16 cellular contexts compared by ENCODE assay signal in genomic region chr20:45985573-45985972, GRCh38. TPM values are rescaled to one million over a fixed set of nuclear protein-coding genes. Genes with fewer than 3 reads are reported as not detected.
DNase-seq lines count a peak whose midpoint lies in the region; ATAC-seq and TF ChIP-seq lines count a peak whose summit lies in the region.
"Had no signal": no experiment of that assay in that cellular context is flagged by ENCODE, and none has a peak within 500 bp of the region (broad histone marks: within the 10 kb centered on the region; RNA-seq: fewer than 3 reads in every experiment).

No MANE protein-coding gene starts in this region.

- H3K27me3 ChIP-seq in HCT116 (ENCODE audit: insufficient read depth, low read length), result no peaks in the 10 kb centered on the region
- H3K27me3 ChIP-seq: BLaER1, testis had no signal

- no peaks in the 10 kb centered on the region for H3K36me3 ChIP-seq in HCT116 (ENCODE audit: control insufficient read depth in 1 of 2, insufficient read depth in 2 of 2, low read length in 2 of 2)
- H3K36me3 ChIP-seq: BLaER1 had no signal

- H4K20me1 ChIP-seq in HCT116 (ENCODE audit: insufficient read depth), result no peaks in the 10 kb centered on the region
- H4K20me1 ChIP-seq: BLaER1 had no signal

- H3K9me2 ChIP-seq in HCT116 (ENCODE audit: insufficient read depth), result no peaks in the 10 kb centered on the region

- peaks cover 0 to 6% of the 10 kb centered on the region in 2 experiments; a peak in 1 of 4 replicates for H3K4me1 ChIP-seq in HCT116 (ENCODE audit: control insufficient read depth in 1 of 2, insufficient read depth in 2 of 2, low read length in 2 of 2)
- H3K4me1 ChIP-seq: BLaER1, testis had no signal

- no peaks in the 10 kb centered on the region for H3K79me2 ChIP-seq in HCT116 (ENCODE audit: insufficient read depth, low read length)

- no peak overlapping the region for H3K27ac ChIP-seq in HCT116 (ENCODE audit: low read depth, low read length)
- H3K27ac ChIP-seq: BLaER1, testis had no signal

- intact Hi-C loops in HCT116 (cut with micrococcal nuclease), result no loop called here

- BruUV-seq in HCT116 (replicated peaks; lab: Mats Ljungman, UMichigan), result no TSS peak

- no peak overlapping the region for H2AFZ ChIP-seq in HCT116 (ENCODE audit: low read depth, low read length, poor library complexity, severe bottlenecking)

- CTCF ChIA-PET in HCT116 (lab: Charles Lee), result interaction anchor here (0.9 to 5.4 kb wide), 2 partner anchors 14 to 446 kb away, joined by 3 to 46 read pairs; partner anchors contain the start of genes WFDC6 and ZNF335

- no peak overlapping the region for H3K4me3 ChIP-seq in HCT116 (replicated peaks in 1 of 2; ENCODE audit: low read depth in 1 of 2, low read length in 2 of 2)
- no peak overlapping the region for H3K4me3 ChIP-seq in fibroblast of villous mesenchyme (ENCODE audit: low read depth, low read length)
- H3K4me3 ChIP-seq: BLaER1, testis had no signal

- POLR2A ChIA-PET in HCT116 (lab: Charles Lee), result no interaction called here

- H3K9me3 ChIP-seq in HCT116 (ENCODE audit: control insufficient read depth in 1 of 2, insufficient read depth in 1 of 2, low read depth in 1 of 2, low read length in 2 of 2), result no peaks in the 10 kb centered on the region
- H3K9me3 ChIP-seq: BLaER1, testis had no signal

- ATAC-seq in HCT116 (no peak), GM18498 (IDR thresholded peaks at IDR 0.05; ENCODE audit: unreplicated experiment) (no peak), GM18861 (IDR thresholded peaks at IDR 0.05; ENCODE audit: unreplicated experiment) (no peak)
- ATAC-seq: esophagus mucosa had no signal

- no peak overlapping the region for H3K9ac ChIP-seq in HCT116 (ENCODE audit: low read length)
- H3K9ac ChIP-seq: BLaER1 had no signal

- RAD21 ChIA-PET in HCT116 (lab: Charles Lee; ENCODE audit: low non-redundant PET in 1 of 2, low total read pairs in 2 of 2, uncharacterized antibody in 2 of 2, unreplicated experiment in 2 of 2), result no interaction called here

- no peak for TF ChIP-seq POLR2A in HCT116 (IDR thresholded peaks at IDR 0.05; ENCODE audit: borderline replicate concordance, extremely low read depth, insufficient read depth, insufficient read length)

- no peak for DNase-seq in AG09319 (ENCODE audit: extremely low read depth, low read depth)
- no peak for DNase-seq in HCT116 (ENCODE audit: low read depth, low spot score)
- DNase-seq in SK-N-DZ (ENCODE audit: low spot score), result peak; percentile 47
- DNase-seq in fibroblast of villous mesenchyme (ENCODE audit: low read depth), result no peak
- DNase-seq in stimulated activated CD4-positive, alpha-beta T cell treated with anti-CD3 and anti-CD28 coated beads, Interleukin-2, amount 100 ng/mL, for 24 hours, result no peak
- DNase-seq in occipital lobe (lab: John Stamatoyannopoulos, UW), result no peak
- DNase-seq: activated CD4-positive, alpha-beta T cell treated with anti-CD3 and anti-CD28 coated beads, Interleukin-2, amount 50 U/mL, for 4 hours; hippocampal formation; NCI-H526; testis had no signal

- no peak overlapping the region for H3K4me2 ChIP-seq in HCT116 (ENCODE audit: low read length)
- H3K4me2 ChIP-seq: BLaER1 had no signal

- peak; percentile 49; the same call in 1 of the 2 replicates for TF ChIP-seq RAD21 in HCT116 (IDR thresholded peaks at IDR 0.05; ENCODE audit: low read depth)

- peak; percentile 2 for TF ChIP-seq CTCF in AG09319 (IDR thresholded peaks at IDR 0.05; ENCODE audit: low read depth, low read length)
- peak in 2 of 3 experiments; percentile 18 to 25; a peak in 2 of 6 replicates for TF ChIP-seq CTCF in HCT116 (IDR thresholded peaks at IDR 0.05 in 2 of 3, conservative IDR thresholded peaks at IDR 0.05 in 1 of 3; ENCODE audit: borderline replicate concordance in 1 of 3, insufficient read depth in 1 of 3, low read depth in 2 of 3, low read length in 2 of 3)
- TF ChIP-seq CTCF in fibroblast of villous mesenchyme (IDR thresholded peaks at IDR 0.05; ENCODE audit: insufficient read depth, low read depth, low read length), result peak; percentile 24

TF ChIP-seq in HCT116, 20 proteins besides CTCF, POLR2A, EP300 and RAD21:
- no peak for TF ChIP-seq MAX (IDR thresholded peaks at IDR 0.05)
- no peak for TF ChIP-seq EGR1 (IDR thresholded peaks at IDR 0.05; ENCODE audit: low read depth)
- TF ChIP-seq ZBTB33 (IDR thresholded peaks at IDR 0.05; ENCODE audit: extremely low read depth, insufficient replicate concordance, low read length), result no peak
- no peak for TF ChIP-seq SRF (IDR thresholded peaks at IDR 0.05; ENCODE audit: low read depth)
- no peak for TF ChIP-seq JUND (IDR thresholded peaks at IDR 0.05)
- TF ChIP-seq FOSL1 (IDR thresholded peaks at IDR 0.05; ENCODE audit: low read depth), result no peak
- TF ChIP-seq REST (IDR thresholded peaks at IDR 0.05; ENCODE audit: low read depth), result no peak
- TF ChIP-seq ZFX (IDR thresholded peaks at IDR 0.05), result no peak
- no peak for TF ChIP-seq ELF1 (IDR thresholded peaks at IDR 0.05; ENCODE audit: borderline replicate concordance, low read depth)
- TF ChIP-seq SP1 (IDR thresholded peaks at IDR 0.05; ENCODE audit: low read depth), result no peak

RNA-seq across cellular contexts. Expression of gene ZNF335, which starts 13.6 kb away (rescaled TPM):
- total RNA-seq in HCT116 (2021; ENCODE audit: unreplicated experiment), result 20.8 TPM
- 17.5 and 19.2 TPM in 2 replicates for polyA plus RNA-seq in HCT116 (2012)
- 14.4 and 15.1 TPM in 2 replicates for polyA plus RNA-seq in SK-N-DZ (2014; cell fraction: cytosol; rRNA removed)
- polyA plus RNA-seq in SK-N-DZ (2014; cell fraction: nucleus; rRNA removed), result 33.7 and 53.1 TPM in 2 replicates
- total RNA-seq in fibroblast of villous mesenchyme, result 17.7 and 19.6 TPM in 2 replicates
- total RNA-seq in occipital lobe, result 13.9 TPM

RNA-seq across cellular contexts. Expression of gene MMP9, which starts 23.1 kb away (rescaled TPM):
- total RNA-seq in HCT116 (2021; ENCODE audit: unreplicated experiment), result 0.32 TPM
- polyA plus RNA-seq in HCT116 (2012), result 0.30 and 0.35 TPM in 2 replicates
- 0.26 TPM in 1 of 2 replicates, not detected in the other for polyA plus RNA-seq in SK-N-DZ (2014; cell fraction: cytosol; rRNA removed)
- polyA plus RNA-seq in SK-N-DZ (2014; cell fraction: nucleus; rRNA removed), result not detected in 2 replicates
- total RNA-seq in fibroblast of villous mesenchyme, result not detected in 2 replicates
- total RNA-seq in occipital lobe, result not detected
- total RNA-seq: pulmonary artery endothelial cell had no signal

RNA-seq across cellular contexts. Expression of gene SLC12A5, which starts 43.4 kb away (rescaled TPM):
- 1.9 TPM for total RNA-seq in HCT116 (2021; ENCODE audit: unreplicated experiment)
- polyA plus RNA-seq in HCT116 (2012), result 0.51 and 1.6 TPM in 2 replicates
- polyA plus RNA-seq in SK-N-DZ (2014; cell fraction: cytosol; rRNA removed), result 0.52 and 0.55 TPM in 2 replicates
- polyA plus RNA-seq in SK-N-DZ (2014; cell fraction: nucleus; rRNA removed), result 4.7 and 9.5 TPM in 2 replicates
- total RNA-seq in fibroblast of villous mesenchyme, result under 0.01 TPM in 2 replicates
- 19.2 TPM for total RNA-seq in occipital lobe
- total RNA-seq: activated T-helper 1 cell treated with anti-CD3 and anti-CD28 coated beads, Interleukin-12 subunit alpha, Interleukin-12 subunit beta, Interleukin-2, Interleukin-4 antibody, amounts not matched to agents 30 ng/mL and 10 ng/mL and 1 ng/mL, durations not matched to agents 14 hours and 24 hours and 36 hours; esophagus mucosa had no signal

RNA-seq across cellular contexts. Expression of gene PCIF1, which starts 51.1 kb away (rescaled TPM):
- total RNA-seq in HCT116 (2021; ENCODE audit: unreplicated experiment) (31.8 TPM), fibroblast of villous mesenchyme (9.1 and 15.8 TPM in 2 replicates), occipital lobe (14.5 TPM)
- 32.4 and 33.1 TPM in 2 replicates for polyA plus RNA-seq in HCT116 (2012)
- 13.0 and 13.5 TPM in 2 replicates for polyA plus RNA-seq in SK-N-DZ (2014; cell fraction: cytosol; rRNA removed)
- polyA plus RNA-seq in SK-N-DZ (2014; cell fraction: nucleus; rRNA removed), result 13.2 and 33.7 TPM in 2 replicates
